In the genomic region with DNA sequence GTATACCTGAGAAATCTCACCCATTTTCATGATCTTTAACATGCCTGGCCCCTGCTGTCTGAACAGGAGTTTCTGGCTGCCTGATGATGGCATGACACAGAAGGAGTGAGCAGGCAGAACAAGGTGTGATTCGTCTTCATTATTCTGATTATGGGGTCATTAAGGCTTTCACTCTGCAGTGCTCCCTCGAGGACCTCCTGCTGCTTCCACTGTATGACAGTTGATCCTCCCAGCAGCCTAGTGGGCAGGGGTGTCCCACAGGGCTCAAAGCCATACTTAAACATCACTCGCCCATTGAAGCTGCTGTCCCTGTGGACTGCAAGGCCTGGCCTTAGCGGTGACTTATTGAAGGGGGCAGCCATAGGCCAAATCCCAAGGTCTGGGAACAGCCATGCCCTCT, we compare ENCODE assay signal across 15 cellular contexts. TPM values are rescaled to one million over a fixed set of nuclear protein-coding genes. Genes with fewer than 3 reads are reported as not detected.
DNase-seq lines count a peak whose midpoint lies in the region; TF ChIP-seq lines count a peak whose summit lies in the region.
"Had no signal": no experiment of that assay in that cellular context is flagged by ENCODE, and none has a peak within 500 bp of the region (broad histone marks: within the 10 kb centered on the region; RNA-seq: fewer than 3 reads in every experiment).

No MANE protein-coding gene starts in this region.

- no peak overlapping the region for H3K9ac ChIP-seq in muscle layer of colon (ENCODE audit: low read length)
- H3K9ac ChIP-seq: BLaER1 treated with 17β-estradiol and CSF1 and Interleukin-3, amounts not matched to agents 10 nM and 100 nM had no signal

- H3K27me3 ChIP-seq in muscle layer of colon (ENCODE audit: control insufficient read depth in 1 of 2, insufficient read depth in 2 of 2, low read length in 2 of 2) (peaks cover 0 to 12% of the 10 kb centered on the region in 2 donors), transverse colon (no peaks in the 10 kb centered on the region)
- H3K27me3 ChIP-seq: BLaER1 treated with 17β-estradiol and CSF1 and Interleukin-3, amounts not matched to agents 10 nM and 100 nM had no signal

- WGBS in transverse colon (ENCODE audit: low coverage in 1 of 2), 2 donors, result 68% methylated on average over 4 of the region's 4 CpGs; no CpG with 5 or more reads in 1 of the 2 donors

- DNase-seq in NCI-H146 (lab: John Stamatoyannopoulos, UW), result peak; percentile 42
- DNase-seq in NCI-H146 treated with DMSO at 0.1 percent for 48 hours (lab: John Stamatoyannopoulos, UW; ENCODE audit: unreplicated experiment), result no peak
- DNase-seq in transverse colon, result no peak
- no peak for DNase-seq in activated CD4-positive, CD25-positive, alpha-beta regulatory T cell (lab: John Stamatoyannopoulos, UW)
- DNase-seq in NCI-H2081 treated with DMSO at 0.1 percent for 48 hours (lab: John Stamatoyannopoulos, UW), result no peak
- DNase-seq: 8988T; ACHN; CD4-positive, CD25-positive, alpha-beta regulatory T cell; DMS53; GF-D8; HCEC 1CT had no signal

- intact Hi-C loops in transverse colon (cut with DNase I; ENCODE audit: low total_unique reads), result no loop called here

- H3K4me3 ChIP-seq in HEK293 (ENCODE audit: low read depth, low read length) (no peak overlapping the region), muscle layer of colon (ENCODE audit: low read depth in 1 of 2, low read length in 2 of 2) (no peak overlapping the region), transverse colon (no peak overlapping the region)
- H3K4me3 ChIP-seq: BLaER1 treated with 17β-estradiol and CSF1 and Interleukin-3, amounts not matched to agents 10 nM and 100 nM had no signal

- H3K9me3 ChIP-seq in HEK293 (ENCODE audit: control insufficient read depth, insufficient read depth, low read depth, low read length), result no peaks in the 10 kb centered on the region
- H3K9me3 ChIP-seq in muscle layer of colon (ENCODE audit: low read length), result no peaks in the 10 kb centered on the region
- no peaks in the 10 kb centered on the region for H3K9me3 ChIP-seq in transverse colon
- H3K9me3 ChIP-seq: BLaER1 treated with 17β-estradiol and CSF1 and Interleukin-3, amounts not matched to agents 10 nM and 100 nM had no signal

- POLR2A ChIA-PET in HEK293 (lab: Yijun Ruan, JAX), result no interaction called here

- no peak for TF ChIP-seq EP300 in transverse colon (IDR thresholded peaks at IDR 0.05; ENCODE audit: low read depth)

- TF ChIP-seq CTCF in HEK293 (tag by site-specific recombination; IDR thresholded peaks at IDR 0.05) (no peak), transverse colon (IDR thresholded peaks at IDR 0.05) (no peak)

- in situ Hi-C loops in transverse colon (cut with MboI; ENCODE audit: low pct_ligation_motif_present in 1 of 4, low pct_unique_long_range_greater_than_20kb in 1 of 4, low sequenced_read_pairs in 3 of 4), result no loop called here

- TF ChIP-seq POLR2A in transverse colon (IDR thresholded peaks at IDR 0.05), result no peak

- H3K27ac ChIP-seq in HEK293 (ENCODE audit: extremely low read depth, low read depth, low read length), result no peak overlapping the region
- H3K27ac ChIP-seq in muscle layer of colon (ENCODE audit: low read depth, low read length), result peak overlapping the region; percentile 21
- peak overlapping the region; percentile 60 to 86 (median 72) for H3K27ac ChIP-seq in transverse colon
- H3K27ac ChIP-seq: BLaER1 treated with 17β-estradiol and CSF1 and Interleukin-3, amounts not matched to agents 10 nM and 100 nM had no signal

- no peaks in the 10 kb centered on the region for H3K36me3 ChIP-seq in HEK293 (ENCODE audit: control insufficient read depth in 2 of 2, insufficient read depth in 1 of 2, low read length in 2 of 2)
- H3K36me3 ChIP-seq in muscle layer of colon (ENCODE audit: insufficient read depth, low read length), result no peaks in the 10 kb centered on the region
- H3K36me3 ChIP-seq in transverse colon, result no peaks in the 10 kb centered on the region
- H3K36me3 ChIP-seq: BLaER1 treated with 17β-estradiol and CSF1 and Interleukin-3, amounts not matched to agents 10 nM and 100 nM had no signal

- H3K4me1 ChIP-seq in HEK293 (ENCODE audit: control insufficient read depth, insufficient read depth, low read length) (no peaks in the 10 kb centered on the region), muscle layer of colon (ENCODE audit: insufficient read depth, low read length) (peaks cover 28% of the 10 kb centered on the region), transverse colon (peaks cover 15 to 29% (median 28%) of the 10 kb centered on the region in 4 donors)

- CTCF ChIA-PET in HEK293 (lab: Yijun Ruan, JAX), result interaction anchor here (0.6 to 0.7 kb wide), 2 partner anchors 15 to 87 kb away, joined by 3 read pairs; no protein-coding TSS in a partner anchor

TF ChIP-seq in HEK293, 187 proteins besides CTCF, POLR2A, EP300 and RAD21 (continues in another document):
- TF ChIP-seq, protein P1, sequence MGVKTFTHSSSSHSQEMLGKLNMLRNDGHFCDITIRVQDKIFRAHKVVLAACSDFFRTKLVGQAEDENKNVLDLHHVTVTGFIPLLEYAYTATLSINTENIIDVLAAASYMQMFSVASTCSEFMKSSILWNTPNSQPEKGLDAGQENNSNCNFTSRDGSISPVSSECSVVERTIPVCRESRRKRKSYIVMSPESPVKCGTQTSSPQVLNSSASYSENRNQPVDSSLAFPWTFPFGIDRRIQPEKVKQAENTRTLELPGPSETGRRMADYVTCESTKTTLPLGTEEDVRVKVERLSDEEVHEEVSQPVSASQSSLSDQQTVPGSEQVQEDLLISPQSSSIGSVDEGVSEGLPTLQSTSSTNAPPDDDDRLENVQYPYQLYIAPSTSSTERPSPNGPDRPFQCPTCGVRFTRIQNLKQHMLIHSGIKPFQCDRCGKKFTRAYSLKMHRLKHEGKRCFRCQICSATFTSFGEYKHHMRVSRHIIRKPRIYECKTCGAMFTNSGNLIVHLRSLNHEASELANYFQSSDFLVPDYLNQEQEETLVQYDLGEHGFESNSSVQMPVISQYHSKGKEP (tag by site-specific recombination; IDR thresholded peaks at IDR 0.05), result no peak
- TF ChIP-seq ZIC2 (tag by site-specific recombination; IDR thresholded peaks at IDR 0.05) (peak; percentile 79), GLIS1 (tag by site-specific recombination; IDR thresholded peaks at IDR 0.05) (peak; percentile 60), ZXDB (tag by site-specific recombination; IDR thresholded peaks at IDR 0.05) (no peak), OSR2 (tag by site-specific recombination; IDR thresholded peaks at IDR 0.05) (peak; percentile 26; the same call in 1 of the 2 replicates), ZBTB21 (tag by site-specific recombination; IDR thresholded peaks at IDR 0.05) (no peak)
- TF ChIP-seq, protein P2, sequence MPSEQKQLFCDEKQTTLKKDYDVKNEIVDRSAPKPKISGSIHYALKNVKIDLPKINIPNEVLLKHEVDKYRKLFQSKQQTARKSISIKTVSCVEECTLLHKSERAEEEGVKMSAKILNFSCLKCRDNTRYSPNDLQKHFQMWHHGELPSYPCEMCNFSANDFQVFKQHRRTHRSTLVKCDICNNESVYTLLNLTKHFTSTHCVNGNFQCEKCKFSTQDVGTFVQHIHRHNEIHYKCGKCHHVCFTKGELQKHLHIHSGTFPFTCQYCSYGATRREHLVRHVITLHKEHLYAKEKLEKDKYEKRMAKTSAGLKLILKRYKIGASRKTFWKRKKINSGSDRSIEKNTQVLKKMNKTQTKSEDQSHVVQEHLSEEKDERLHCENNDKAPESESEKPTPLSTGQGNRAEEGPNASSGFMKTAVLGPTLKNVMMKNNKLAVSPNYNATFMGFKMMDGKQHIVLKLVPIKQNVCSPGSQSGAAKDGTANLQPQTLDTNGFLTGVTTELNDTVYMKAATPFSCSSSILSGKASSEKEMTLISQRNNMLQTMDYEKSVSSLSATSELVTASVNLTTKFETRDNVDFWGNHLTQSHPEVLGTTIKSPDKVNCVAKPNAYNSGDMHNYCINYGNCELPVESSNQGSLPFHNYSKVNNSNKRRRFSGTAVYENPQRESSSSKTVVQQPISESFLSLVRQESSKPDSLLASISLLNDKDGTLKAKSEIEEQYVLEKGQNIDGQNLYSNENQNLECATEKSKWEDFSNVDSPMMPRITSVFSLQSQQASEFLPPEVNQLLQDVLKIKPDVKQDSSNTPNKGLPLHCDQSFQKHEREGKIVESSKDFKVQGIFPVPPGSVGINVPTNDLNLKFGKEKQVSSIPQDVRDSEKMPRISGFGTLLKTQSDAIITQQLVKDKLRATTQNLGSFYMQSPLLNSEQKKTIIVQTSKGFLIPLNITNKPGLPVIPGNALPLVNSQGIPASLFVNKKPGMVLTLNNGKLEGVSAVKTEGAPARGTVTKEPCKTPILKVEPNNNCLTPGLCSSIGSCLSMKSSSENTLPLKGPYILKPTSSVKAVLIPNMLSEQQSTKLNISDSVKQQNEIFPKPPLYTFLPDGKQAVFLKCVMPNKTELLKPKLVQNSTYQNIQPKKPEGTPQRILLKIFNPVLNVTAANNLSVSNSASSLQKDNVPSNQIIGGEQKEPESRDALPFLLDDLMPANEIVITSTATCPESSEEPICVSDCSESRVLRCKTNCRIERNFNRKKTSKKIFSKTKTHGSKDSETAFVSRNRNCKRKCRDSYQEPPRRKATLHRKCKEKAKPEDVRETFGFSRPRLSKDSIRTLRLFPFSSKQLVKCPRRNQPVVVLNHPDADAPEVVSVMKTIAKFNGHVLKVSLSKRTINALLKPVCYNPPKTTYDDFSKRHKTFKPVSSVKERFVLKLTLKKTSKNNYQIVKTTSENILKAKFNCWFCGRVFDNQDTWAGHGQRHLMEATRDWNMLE (tag by site-specific recombination; conservative IDR thresholded peaks at IDR 0.05; ENCODE audit: low read depth), result no peak
- TF ChIP-seq, protein P3, sequence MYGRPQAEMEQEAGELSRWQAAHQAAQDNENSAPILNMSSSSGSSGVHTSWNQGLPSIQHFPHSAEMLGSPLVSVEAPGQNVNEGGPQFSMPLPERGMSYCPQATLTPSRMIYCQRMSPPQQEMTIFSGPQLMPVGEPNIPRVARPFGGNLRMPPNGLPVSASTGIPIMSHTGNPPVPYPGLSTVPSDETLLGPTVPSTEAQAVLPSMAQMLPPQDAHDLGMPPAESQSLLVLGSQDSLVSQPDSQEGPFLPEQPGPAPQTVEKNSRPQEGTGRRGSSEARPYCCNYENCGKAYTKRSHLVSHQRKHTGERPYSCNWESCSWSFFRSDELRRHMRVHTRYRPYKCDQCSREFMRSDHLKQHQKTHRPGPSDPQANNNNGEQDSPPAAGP (tag by site-specific recombination; IDR thresholded peaks at IDR 0.05), result 0 out of 2 replicates have a peak, but pooled peaks have one; percentile 59

RNA-seq across cellular contexts. Expression of a gene that starts 12.7 kb away (rescaled TPM):
- total RNA-seq in transverse colon, result 10 to 100 TPM in 1 of 4 donors, 1 to 10 TPM in 2, not detected in 1; 8.9 to 13.5 (median 9.1) TPM

RNA-seq across cellular contexts. Expression of a gene that starts 24.1 kb away (rescaled TPM):
- total RNA-seq in transverse colon, result 100 to 1,000 TPM in 2 of 4 donors, 10 to 100 TPM in 2; 39.8 to 174 (median 98.4) TPM
- total RNA-seq: H4 had no signal
